ENCODE assay signal across 1 cellular context in genomic region chr14:90383126-90383730, GRCh38.
A peak's percentile ranks its signal among the peaks of the same experiment; 100 is the strongest.
TF ChIP-seq lines count a peak whose summit lies in the region.

No MANE protein-coding gene starts in this region.

TF ChIP-seq in HepG2, 621 proteins besides CTCF, POLR2A, EP300 and RAD21 (continued from another document and continues in another):
- 0 out of 2 replicates have a peak, but pooled peaks have one; percentile 25 for TF ChIP-seq PRDM4 (CRISPR knock-in tag; IDR thresholded peaks at IDR 0.05; ENCODE audit: borderline replicate concordance)
- no peak for TF ChIP-seq IRF1 (CRISPR knock-in tag; IDR thresholded peaks at IDR 0.05; ENCODE audit: low read depth)
- peak; percentile 85 for TF ChIP-seq HNRNPLL (IDR thresholded peaks at IDR 0.05; ENCODE audit: low read depth, low read length, poor library complexity, severe bottlenecking)
- peak; percentile 82 for TF ChIP-seq SKI (IDR thresholded peaks at IDR 0.05; ENCODE audit: partially characterized antibody)
- TF ChIP-seq ZNF337 (CRISPR knock-in tag; IDR thresholded peaks at IDR 0.05; ENCODE audit: borderline replicate concordance, low read depth): no peak
- no peak for TF ChIP-seq HMG20A (CRISPR knock-in tag; IDR thresholded peaks at IDR 0.05; ENCODE audit: borderline replicate concordance)
- TF ChIP-seq RFX5 (IDR thresholded peaks at IDR 0.05; ENCODE audit: low read depth, low read length): peak; percentile 15; the same call in 1 of the 2 replicates
- no peak for TF ChIP-seq ZFP36 (IDR thresholded peaks at IDR 0.05; ENCODE audit: borderline replicate concordance, low read depth, low read length, partially characterized antibody)
- no peak for TF ChIP-seq TCF7L2 (IDR thresholded peaks at IDR 0.05; ENCODE audit: low read depth, low read length)
- TF ChIP-seq KIAA2018 (CRISPR knock-in tag; IDR thresholded peaks at IDR 0.05; ENCODE audit: borderline replicate concordance): peak; percentile 35; the same call in 1 of the 2 replicates
- no peak for TF ChIP-seq NPAS2 (CRISPR knock-in tag; IDR thresholded peaks at IDR 0.05; ENCODE audit: borderline replicate concordance)
- 0 out of 2 replicates have a peak, but pooled peaks have one; percentile 58 for TF ChIP-seq ZNF776 (CRISPR knock-in tag; IDR thresholded peaks at IDR 0.05)
- peak; percentile 35; the same call in 1 of the 2 replicates for TF ChIP-seq ZBTB38 (CRISPR knock-in tag; IDR thresholded peaks at IDR 0.05)
- no peak for TF ChIP-seq ZNF484 (CRISPR knock-in tag; IDR thresholded peaks at IDR 0.05; ENCODE audit: borderline replicate concordance, low read depth)
- TF ChIP-seq ERF (CRISPR knock-in tag; IDR thresholded peaks at IDR 0.05): peak; percentile 61
- no peak for TF ChIP-seq ZSCAN12 (CRISPR knock-in tag; IDR thresholded peaks at IDR 0.05)
- peak; percentile 91; the same call in 1 of the 2 replicates for TF ChIP-seq ZNF34 (CRISPR knock-in tag; IDR thresholded peaks at IDR 0.05; ENCODE audit: borderline replicate concordance)
- no peak for TF ChIP-seq NFE2L2 (IDR thresholded peaks at IDR 0.05; ENCODE audit: low read length)
- TF ChIP-seq SKIL (CRISPR knock-in tag; IDR thresholded peaks at IDR 0.05; ENCODE audit: borderline replicate concordance): peak; percentile 51; the same call in 1 of the 2 replicates
- peak; percentile 84 for TF ChIP-seq ATF3 (CRISPR knock-in tag; IDR thresholded peaks at IDR 0.05)
- 0 out of 2 replicates have a peak, but pooled peaks have one; percentile 30 for TF ChIP-seq ATF6 (CRISPR knock-in tag; conservative IDR thresholded peaks at IDR 0.05)
- no peak for TF ChIP-seq ZNF253 (CRISPR knock-in tag; IDR thresholded peaks at IDR 0.05; ENCODE audit: borderline replicate concordance)
- peak; percentile 82; the same call in 1 of the 2 replicates for TF ChIP-seq PITX1 (CRISPR knock-in tag; IDR thresholded peaks at IDR 0.05)
- TF ChIP-seq ZBTB20 (CRISPR knock-in tag; IDR thresholded peaks at IDR 0.05; ENCODE audit: borderline replicate concordance, low read depth): peak; percentile 64; the same call in 1 of the 2 replicates
- no peak for TF ChIP-seq REXO4 (CRISPR knock-in tag; IDR thresholded peaks at IDR 0.05; ENCODE audit: borderline replicate concordance)
- TF ChIP-seq KAT2B (IDR thresholded peaks at IDR 0.05; ENCODE audit: borderline replicate concordance, low read depth, low read length): no peak
- TF ChIP-seq GFI1 (CRISPR knock-in tag; IDR thresholded peaks at IDR 0.05; ENCODE audit: borderline replicate concordance): peak; percentile 70
- TF ChIP-seq CREB3 (CRISPR knock-in tag; IDR thresholded peaks at IDR 0.05): no peak
- peak; percentile 95; the same call in 1 of the 2 replicates for TF ChIP-seq IRF9 (CRISPR knock-in tag; IDR thresholded peaks at IDR 0.05; ENCODE audit: borderline replicate concordance)
- no peak for TF ChIP-seq ZNF597 (CRISPR knock-in tag; IDR thresholded peaks at IDR 0.05)
- peak; percentile 54; the same call in 1 of the 2 replicates for TF ChIP-seq NRL (CRISPR knock-in tag; IDR thresholded peaks at IDR 0.05; ENCODE audit: borderline replicate concordance)
- TF ChIP-seq MAFG (CRISPR knock-in tag; IDR thresholded peaks at IDR 0.05): no peak
- no peak; the same call in 1 of the 2 replicates for TF ChIP-seq ZNF362 (CRISPR knock-in tag; IDR thresholded peaks at IDR 0.05; ENCODE audit: borderline replicate concordance)
- TF ChIP-seq ELF4 (CRISPR knock-in tag; IDR thresholded peaks at IDR 0.05; ENCODE audit: borderline replicate concordance): no peak
